35 cellular contexts compared by ENCODE assay signal in the genomic region with DNA sequence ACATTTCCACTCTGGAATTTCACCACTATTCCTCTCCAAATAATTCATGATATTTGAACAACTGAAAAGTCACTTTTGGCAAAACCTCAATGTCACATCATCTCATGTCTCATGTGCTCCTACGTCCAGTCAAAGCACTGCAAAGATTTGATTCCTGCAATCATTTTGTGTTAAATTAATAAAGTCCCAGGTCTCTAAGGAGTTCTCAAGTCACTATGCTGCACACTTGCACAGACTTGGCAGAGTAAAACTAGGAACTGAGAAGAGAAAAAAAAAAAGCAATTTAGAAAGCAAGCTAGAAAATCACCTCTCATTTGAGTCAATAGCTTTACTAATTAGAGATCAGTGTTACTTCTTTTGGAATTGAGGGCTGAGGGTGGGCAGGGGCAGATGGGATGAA. TPM values are rescaled to one million over a fixed set of nuclear protein-coding genes. Genes with fewer than 3 reads are reported as not detected.
"Had no signal": no experiment of that assay in that cellular context is flagged by ENCODE, and none has a peak within 500 bp of the region (broad histone marks: within the 10 kb centered on the region; RNA-seq: fewer than 3 reads in every experiment).

No MANE protein-coding gene starts in this region.

- H3K4me3 ChIP-seq: adrenal gland, cardiac muscle cell, MG63, Peyer's patch had no signal

- H3K4me1 ChIP-seq: adrenal gland, Peyer's patch had no signal

- H3K36me3 ChIP-seq: adrenal gland, cardiac muscle cell, Peyer's patch had no signal

- ATAC-seq: activated CD8-positive, alpha-beta memory T cell treated with anti-CD3 and anti-CD28 coated beads, Interleukin-2, amount 10 ng/mL, durations not matched to agents 7 days and 5 days; activated T-cell treated with anti-CD3 and anti-CD28 coated beads, Interleukin-2, amount 50 U/mL, for 72 hours; activated T-helper 17 cell treated with anti-CD3 and anti-CD28 coated beads, Interleukin-2, amount 50 U/mL, for 72 hours; PC-3 had no signal

- H3K27ac ChIP-seq: adrenal gland, cardiac muscle cell, Peyer's patch, VCaP had no signal

- DNase-seq: activated B cell treated with CpG ODN at 0.5 μM for 24 hours; activated CD4-positive, alpha-beta memory T cell treated with anti-CD3 and anti-CD28 coated beads, Interleukin-2, amount 10 ng/mL, durations not matched to agents 7 days and 5 days; activated CD4-positive, alpha-beta T cell treated with anti-CD3 and anti-CD28 coated beads for 1 hour; activated CD4-positive, alpha-beta T cell treated with anti-CD3 and anti-CD28 coated beads for 48 hours; activated CD8-positive, alpha-beta memory T cell treated with anti-CD3 and anti-CD28 coated beads for 24 hours; activated CD8-positive, alpha-beta memory T cell treated with anti-CD3 and anti-CD28 coated beads, Interleukin-2, amount 10 ng/mL, durations not matched to agents 7 days and 5 days; activated CD8-positive, alpha-beta memory T cell treated with anti-CD3 and anti-CD28 coated beads, Interleukin-2, amount 50 U/mL, for 48 hours; activated effector memory CD4-positive, alpha-beta T cell treated with anti-CD3 and anti-CD28 coated beads, Interleukin-2, amount 50 U/mL, for 16 hours; activated naive CD4-positive, alpha-beta T cell; activated naive CD4-positive, alpha-beta T cell treated with anti-CD3 and anti-CD28 coated beads, Interleukin-2, amount 50 U/mL, for 16 hours; activated naive CD8-positive, alpha-beta T cell treated with anti-CD3 and anti-CD28 coated beads, Interleukin-2, amount 10 ng/mL, durations not matched to agents 7 days and 5 days; activated T-cell treated with anti-CD3 and anti-CD28 coated beads, Interleukin-2, amount 50 U/mL, for 72 hours; adrenal gland; Kasumi-1; KG1; MG63; MV-4-11; NCI-H1092; NCI-H1436 treated with DMSO at 0.1 percent for 48 hours; NCI-H1694 treated with DMSO at 0.1 percent for 48 hours; NCI-H2029; NCI-H345; NCI-H524 treated with DMSO at 0.1 percent for 48 hours; NCI-H748 treated with DMSO at 0.1 percent for 48 hours; NK-92 treated with Interleukin-12 subunit alpha and Interleukin-12 subunit beta, amount 100 ng/mL, for 24 hours; PC-3; Peyer's patch; RPMI8226; SW 1271; T-helper 1 cell; T-helper 2 cell; T-helper 9 cell had no signal

- H3K9me3 ChIP-seq: adrenal gland, MG63, Peyer's patch had no signal

- H3K27me3 ChIP-seq: adrenal gland, MG63, Peyer's patch had no signal

RNA-seq across cellular contexts. Expression of a gene that starts 11.2 kb away (rescaled TPM):
- total RNA-seq: activated B cell treated with CpG ODN at 0.5 μM for 24 hours; activated CD4-positive, alpha-beta memory T cell treated with anti-CD3 and anti-CD28 coated beads, Interleukin-2, amount 10 ng/mL, durations not matched to agents 7 days and 5 days; activated CD8-positive, alpha-beta memory T cell treated with anti-CD3 and anti-CD28 coated beads, Interleukin-2, amount 10 ng/mL, durations not matched to agents 7 days and 5 days; activated naive CD8-positive, alpha-beta T cell treated with anti-CD3 and anti-CD28 coated beads, Interleukin-2, amount 10 ng/mL, durations not matched to agents 7 days and 5 days; activated T-cell treated with anti-CD3 and anti-CD28 coated beads, Interleukin-2, amount 50 U/mL, for 72 hours; activated T-helper 17 cell treated with anti-CD3 and anti-CD28 coated beads, Interleukin-2, amount 50 U/mL, for 72 hours; PC-3 had no signal
